In the genomic region with DNA sequence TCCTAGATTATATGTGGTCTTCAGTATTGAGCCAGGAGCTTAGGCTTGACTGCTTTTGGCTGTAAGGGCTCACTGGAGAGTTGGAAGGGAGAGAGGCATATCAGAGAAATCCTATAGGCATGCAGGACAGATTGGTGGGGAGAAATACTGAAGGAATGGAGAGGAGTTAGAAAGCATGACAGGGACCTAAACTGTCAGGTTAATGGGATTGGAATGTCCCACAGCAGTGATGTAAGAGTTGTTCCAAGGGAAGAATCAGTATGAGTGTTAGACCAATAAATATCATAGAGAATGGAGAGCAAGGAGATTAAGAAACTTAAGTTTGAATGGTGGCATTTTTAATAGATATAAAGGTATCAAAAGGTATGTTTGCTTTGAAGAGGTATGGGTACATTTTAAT, we compare ENCODE assay signal across 22 cellular contexts. TPM values are rescaled to one million over a fixed set of nuclear protein-coding genes. Genes with fewer than 3 reads are reported as not detected.
DNase-seq lines count a peak whose midpoint lies in the region; TF ChIP-seq lines count a peak whose summit lies in the region.
"Had no signal": no experiment of that assay in that cellular context is flagged by ENCODE, and none has a peak within 500 bp of the region (broad histone marks: within the 10 kb centered on the region; RNA-seq: fewer than 3 reads in every experiment).

No MANE protein-coding gene starts in this region.

- in situ Hi-C loops in brain microvascular endothelial cell (cut with HindIII; ENCODE audit: low pct_ligation_motif_present, low sequenced_read_pairs), result no loop called here

- H3K27me3 ChIP-seq in brain microvascular endothelial cell (replicated peaks), result no peaks in the 10 kb centered on the region
- no peaks in the 10 kb centered on the region for H3K27me3 ChIP-seq in kidney epithelial cell (ENCODE audit: control insufficient read depth, insufficient read depth, low read length)
- H3K27me3 ChIP-seq: right atrium auricular region, SJCRH30 had no signal

- no peak overlapping the region for H3K4me3 ChIP-seq in AG10803 (ENCODE audit: low read length)
- H3K4me3 ChIP-seq in brain microvascular endothelial cell (ENCODE audit: low read depth, low read length), result no peak overlapping the region
- no peak overlapping the region for H3K4me3 ChIP-seq in kidney epithelial cell (ENCODE audit: low read depth, low read length)
- H3K4me3 ChIP-seq: lower lobe of right lung, right atrium auricular region, SJCRH30 had no signal

- peak; percentile 47 for DNase-seq in AG10803 (ENCODE audit: low read depth)
- peak; percentile 29 for DNase-seq in HT1080 (ENCODE audit: low read depth)
- DNase-seq in brain microvascular endothelial cell, result peak; percentile 49
- DNase-seq in kidney epithelial cell (ENCODE audit: low read depth), result peak; percentile 10
- no peak for DNase-seq in foreskin melanocyte
- DNase-seq in UCSD-AML1 (lab: John Stamatoyannopoulos, UW; ENCODE audit: unreplicated experiment), result no peak
- no peak for DNase-seq in activated CD4-positive, alpha-beta T cell treated with anti-CD3 and anti-CD28 coated beads, Interleukin-2, amount 50 U/mL, for 4 hours
- no peak for DNase-seq in ecto neural progenitor cell (ENCODE audit: low spot score)
- DNase-seq: activated CD4-positive, CD25-positive, alpha-beta regulatory T cell treated with anti-CD3 and anti-CD28 coated beads, Interleukin-2, amount 50 U/mL, for 72 hours; activated naive CD8-positive, alpha-beta T cell treated with anti-CD3 and anti-CD28 coated beads for 36 hours; CD4-positive, alpha-beta T cell; glutamatergic neuron; Karpas-422; lower lobe of right lung; NCI-H1092 treated with DMSO at 0.1 percent for 48 hours; NCI-H2107; NCI-H524; occipital lobe; SJCRH30; stimulated activated CD4-positive, alpha-beta T cell treated with anti-CD3 and anti-CD28 coated beads, Interleukin-15, amount 100 ng/mL, for 24 hours had no signal

- H3K36me3 ChIP-seq in brain microvascular endothelial cell (replicated peaks) (no peaks in the 10 kb centered on the region), kidney epithelial cell (ENCODE audit: control insufficient read depth, insufficient read depth, low read length) (no peaks in the 10 kb centered on the region)

- H3K27ac ChIP-seq in brain microvascular endothelial cell, result no peak overlapping the region
- H3K27ac ChIP-seq: epithelial cell of prostate, lower lobe of right lung, right atrium auricular region, SJCRH30 had no signal

- TF ChIP-seq CTCF in AG10803 (conservative IDR thresholded peaks at IDR 0.05; ENCODE audit: low read length) (no peak), brain microvascular endothelial cell (IDR thresholded peaks at IDR 0.05; ENCODE audit: low read depth, low read length, missing control alignments) (no peak), kidney epithelial cell (IDR thresholded peaks at IDR 0.05; ENCODE audit: insufficient read depth, low read length, poor library complexity, severe bottlenecking) (no peak)

RNA-seq across cellular contexts. Expression of gene SLC35A3, which starts 39.7 kb away (rescaled TPM):
- 27.6 and 31.0 TPM in 2 replicates for total RNA-seq in HT1080 (2014; rRNA removed; shearing (Covaris generic))
- polyA plus RNA-seq in HT1080 (2015; cell fraction: cytosol; rRNA removed), result 15.7 and 19.8 TPM in 2 replicates
- polyA plus RNA-seq in HT1080 (2015; cell fraction: nucleus; rRNA removed), result 18.9 and 22.4 TPM in 2 replicates
- total RNA-seq in kidney epithelial cell, result 21.9 and 24.1 TPM in 2 replicates

Comparison
In these comparisons a context has a peak if more than half of its experiments do, and no peak if none do; other contexts are left out.
1. DNase-seq: peak in AG10803 (single experiment), HT1080 (single experiment), brain microvascular endothelial cell (single experiment) and kidney epithelial cell (single experiment); none in foreskin melanocyte (single experiment), UCSD-AML1 (single experiment), activated CD4-positive, alpha-beta T cell treated with anti-CD3 and anti-CD28 coated beads, Interleukin-2, amount 50 U/mL, for 4 hours (0 of 2) and ecto neural progenitor cell (single experiment).